In genomic region chr9:32992596-32993238, GRCh38 we compare ENCODE assay signal across 18 cellular contexts. TPM values are rescaled to one million over a fixed set of nuclear protein-coding genes. Genes with fewer than 3 reads are reported as not detected.
DNase-seq lines count a peak whose midpoint lies in the region; ATAC-seq and TF ChIP-seq lines count a peak whose summit lies in the region.
"Had no signal": no experiment of that assay in that cellular context is flagged by ENCODE, and none has a peak within 500 bp of the region (broad histone marks: within the 10 kb centered on the region; RNA-seq: fewer than 3 reads in every experiment).

No MANE protein-coding gene starts in this region.

- TF ChIP-seq CTCF in fibroblast of mammary gland (conservative IDR thresholded peaks at IDR 0.05; ENCODE audit: control insufficient read depth, insufficient read depth, low read depth, low read length): no peak

- H3K9me3 Mint-ChIP-seq in CD4-positive, CD25-positive, alpha-beta regulatory T cell: no peaks in the 10 kb centered on the region
- H3K9me3 Mint-ChIP-seq: activated naive CD8-positive, alpha-beta T cell treated with anti-CD3 and anti-CD28 coated beads, Interleukin-2, amount 50 U/mL, for 24 hours had no signal

- H3K4me1 Mint-ChIP-seq in CD4-positive, CD25-positive, alpha-beta regulatory T cell: peaks cover 28 to 45% (median 41%) of the 10 kb centered on the region in 4 donors

- no peak for ATAC-seq in CD4-positive, CD25-positive, alpha-beta regulatory T cell (ENCODE audit: low read depth in 2 of 2)
- ATAC-seq: activated naive CD8-positive, alpha-beta T cell treated with anti-CD3 and anti-CD28 coated beads, Interleukin-2, amount 50 U/mL, for 24 hours; HCT116 had no signal

- H3K27ac ChIP-seq in CD4-positive, CD25-positive, alpha-beta regulatory T cell (ENCODE audit: insufficient read depth, low read length, poor library complexity, severe bottlenecking): no peak overlapping the region
- H3K27ac ChIP-seq: Peyer's patch, sigmoid colon had no signal

- H3K27me3 Mint-ChIP-seq in CD4-positive, CD25-positive, alpha-beta regulatory T cell: no peaks in the 10 kb centered on the region
- H3K27me3 Mint-ChIP-seq: activated naive CD8-positive, alpha-beta T cell treated with anti-CD3 and anti-CD28 coated beads, Interleukin-2, amount 50 U/mL, for 24 hours had no signal

- H3K9me3 ChIP-seq in CD4-positive, CD25-positive, alpha-beta regulatory T cell (ENCODE audit: control insufficient read depth in 2 of 2, low read length in 2 of 2): no peaks in the 10 kb centered on the region
- H3K9me3 ChIP-seq: Peyer's patch, sigmoid colon had no signal

- no peak overlapping the region for H3K4me3 ChIP-seq in CD4-positive, CD25-positive, alpha-beta regulatory T cell (ENCODE audit: low read depth, low read length)
- no peak overlapping the region for H3K4me3 ChIP-seq in fibroblast of mammary gland (ENCODE audit: control insufficient read depth, low read depth, low read length)
- H3K4me3 ChIP-seq: Peyer's patch, sigmoid colon had no signal

- peaks cover 54% of the 10 kb centered on the region for H3K36me3 ChIP-seq in CD4-positive, CD25-positive, alpha-beta regulatory T cell (ENCODE audit: control insufficient read depth, insufficient read depth, low read length)

- H3K4me3 Mint-ChIP-seq in CD4-positive, CD25-positive, alpha-beta regulatory T cell: no peak overlapping the region
- H3K4me3 Mint-ChIP-seq: activated naive CD8-positive, alpha-beta T cell treated with anti-CD3 and anti-CD28 coated beads, Interleukin-2, amount 50 U/mL, for 24 hours had no signal

- no peak for DNase-seq in CD4-positive, CD25-positive, alpha-beta regulatory T cell
- DNase-seq in Kasumi-1 (lab: John Stamatoyannopoulos, UW) (peak; percentile 9 to 29), fibroblast of mammary gland (ENCODE audit: low read depth) (peak; percentile 36), left kidney (ENCODE audit: low read depth, low spot score) (peak; percentile 10), amygdala (lab: John Stamatoyannopoulos, UW) (no peak), UCSD-AML1 (lab: John Stamatoyannopoulos, UW; ENCODE audit: unreplicated experiment) (no peak)
- DNase-seq in stimulated activated CD4-positive, alpha-beta T cell treated with anti-CD3 and anti-CD28 coated beads, Interleukin-1b, Interleukin-23, amount 100 ng/mL, for 48 hours: no peak
- DNase-seq in effector CD8-positive, alpha-beta T cell (lab: John Stamatoyannopoulos, UW): no peak
- DNase-seq: activated CD4-positive, alpha-beta T cell treated with anti-CD3 and anti-CD28 coated beads, Interleukin-2, amount 50 U/mL, for 48 hours; activated naive CD8-positive, alpha-beta T cell treated with anti-CD3 and anti-CD28 coated beads, Interleukin-2, amount 50 U/mL, for 24 hours; mesendoderm; NCI-H2107; NCI-H526 treated with DMSO at 0.1 percent for 48 hours; Peyer's patch; sigmoid colon; stimulated activated CD4-positive, alpha-beta T cell treated with anti-CD3 and anti-CD28 coated beads, Interleukin-4, amount 100 ng/mL, for 1 hour; stimulated activated CD8-positive, alpha-beta memory T cell treated with anti-CD3 and anti-CD28 coated beads, Interleukin-4, amount 100 ng/mL, for 48 hours had no signal

- H3K4me1 ChIP-seq in CD4-positive, CD25-positive, alpha-beta regulatory T cell (ENCODE audit: control insufficient read depth, insufficient read depth, low read length, poor library complexity, severe bottlenecking): no peaks in the 10 kb centered on the region
- H3K4me1 ChIP-seq: Peyer's patch had no signal

- H3K36me3 Mint-ChIP-seq in CD4-positive, CD25-positive, alpha-beta regulatory T cell: peaks cover 65% of the 10 kb centered on the region

- peak overlapping the region in 2 of 3 donors; percentile 60 to 71 for H3K27ac Mint-ChIP-seq in CD4-positive, CD25-positive, alpha-beta regulatory T cell
- H3K27ac Mint-ChIP-seq: activated naive CD8-positive, alpha-beta T cell treated with anti-CD3 and anti-CD28 coated beads, Interleukin-2, amount 50 U/mL, for 24 hours had no signal

- no peaks in the 10 kb centered on the region for H3K27me3 ChIP-seq in CD4-positive, CD25-positive, alpha-beta regulatory T cell (ENCODE audit: control insufficient read depth, insufficient read depth, low read length)
- H3K27me3 ChIP-seq: Peyer's patch, sigmoid colon had no signal

RNA-seq across cellular contexts. Expression of gene APTX, which starts 8.7 kb away (rescaled TPM):
- total RNA-seq in CD4-positive, CD25-positive, alpha-beta regulatory T cell: 27.5 TPM
- polyA plus RNA-seq in CD4-positive, CD25-positive, alpha-beta regulatory T cell: 10 to 100 TPM; 28.1 to 42.3 (median 29.7) TPM

RNA-seq across cellular contexts. Expression of gene DNAJA1, which starts 32.4 kb away (rescaled TPM):
- 214 TPM for total RNA-seq in CD4-positive, CD25-positive, alpha-beta regulatory T cell
- 100 to 1,000 TPM in 2 of 4 donors, 10 to 100 TPM in 2; 82.4 to 106 (median 99.1) TPM for polyA plus RNA-seq in CD4-positive, CD25-positive, alpha-beta regulatory T cell

Comparison
In these comparisons a context has a peak if more than half of its experiments do, and no peak if none do; other contexts are left out.
1. DNase-seq: peak in Kasumi-1 (2 of 2), fibroblast of mammary gland (single experiment) and left kidney (single experiment); none in CD4-positive, CD25-positive, alpha-beta regulatory T cell (0 of 3), stimulated activated CD4-positive, alpha-beta T cell treated with anti-CD3 and anti-CD28 coated beads, Interleukin-1b, Interleukin-23, amount 100 ng/mL, for 48 hours (single experiment), amygdala (0 of 56), UCSD-AML1 (single experiment) and effector CD8-positive, alpha-beta T cell (single experiment).